In genomic region chr6:6619415-6619814, GRCh38 we compare ENCODE assay signal across 1 cellular context.
TF ChIP-seq lines count a peak whose summit lies in the region.

No MANE protein-coding gene starts in this region.

TF ChIP-seq in GM23338, 12 proteins besides CTCF, POLR2A, EP300 and RAD21 (continued from another document):
- TF ChIP-seq ZNF462 (CRISPR knock-in tag; IDR thresholded peaks at IDR 0.05) (no peak), POLR2AphosphoS5 (IDR thresholded peaks at IDR 0.05; ENCODE audit: low read depth) (no peak), JUNB (IDR thresholded peaks at IDR 0.05; ENCODE audit: unreplicated experiment) (no peak), EZH2phosphoT487 (IDR thresholded peaks at IDR 0.05; ENCODE audit: unreplicated experiment) (no peak), REST (IDR thresholded peaks at IDR 0.05; ENCODE audit: unreplicated experiment) (no peak), NANOG (IDR thresholded peaks at IDR 0.05; ENCODE audit: borderline replicate concordance) (no peak), STAT1 (IDR thresholded peaks at IDR 0.05; ENCODE audit: unreplicated experiment) (no peak), EZH2 (IDR thresholded peaks at IDR 0.05; ENCODE audit: low read depth, unreplicated experiment) (no peak)
